ENCODE assay signal across 7 cellular contexts in genomic region chr11:104609297-104609696, GRCh38.
DNase-seq lines count a peak whose midpoint lies in the region; ATAC-seq and TF ChIP-seq lines count a peak whose summit lies in the region.

No MANE protein-coding gene starts in this region.

- no peak overlapping the region for H3K4me3 Mint-ChIP-seq in GM23338

- peaks cover 10% of the 10 kb centered on the region; the same call in 2 of the 3 replicates for H3K4me1 Mint-ChIP-seq in GM23338

- H3K9me3 ChIP-seq in Karpas-422 (ENCODE audit: low read length): no peaks in the 10 kb centered on the region

- H2AFZ ChIP-seq in GM23338 (no peak overlapping the region), Karpas-422 (ENCODE audit: low read length) (no peak overlapping the region)

- peak; percentile 97 for ATAC-seq in GM23338

- peaks cover 24% of the 10 kb centered on the region; the same call in 2 of the 3 replicates for H3K36me3 Mint-ChIP-seq in GM23338 (ENCODE audit: low read depth)

- no peaks in the 10 kb centered on the region for H4K20me1 ChIP-seq in GM23338 (replicated peaks; ENCODE audit: insufficient read depth)
- no peaks in the 10 kb centered on the region for H4K20me1 ChIP-seq in Karpas-422 (ENCODE audit: insufficient read depth, low read depth, low read length)

- H3K4me3 ChIP-seq in GM23338 (no peak overlapping the region), Karpas-422 (ENCODE audit: low read length) (no peak overlapping the region), cardiac fibroblast (replicated peaks in 1 of 2; ENCODE audit: low read depth in 2 of 2, low read length in 2 of 2) (no peak overlapping the region)

- H3K27ac Mint-ChIP-seq in GM23338: 0 out of 2 replicates have a peak overlapping the region, but pooled peaks have one; percentile 62

- peaks cover 12% of the 10 kb centered on the region; the same call in 2 of the 3 replicates for H3K9me3 Mint-ChIP-seq in GM23338

- H3K4me2 ChIP-seq in GM23338: no peak overlapping the region
- no peak overlapping the region for H3K4me2 ChIP-seq in Karpas-422 (ENCODE audit: low read depth, low read length, poor library complexity, severe bottlenecking)

- TF ChIP-seq CTCF in GM12874 (IDR thresholded peaks at IDR 0.05; ENCODE audit: insufficient read depth, low read depth, low read length) (peak; percentile 62), GM23338 (conservative IDR thresholded peaks at IDR 0.05; ENCODE audit: low read depth in 2 of 2) (peak; percentile 84 to 96), cardiac fibroblast (IDR thresholded peaks at IDR 0.05; ENCODE audit: low read depth, low read length) (peak; percentile 82)

- H3K79me2 ChIP-seq in GM23338 (replicated peaks; ENCODE audit: insufficient read depth) (no peaks in the 10 kb centered on the region), Karpas-422 (ENCODE audit: low read length) (no peaks in the 10 kb centered on the region)

- H3K27ac ChIP-seq in GM23338 (ENCODE audit: low read depth) (no peak overlapping the region), Karpas-422 (ENCODE audit: low read length) (no peak overlapping the region)

- DNase-seq in GM23338 (ENCODE audit: low spot score) (peak; percentile 85), Karpas-422 (peak; percentile 84), T-helper 2 cell (peak in 3 of 5 experiments; percentile 2 to 74 (median 20)), cardiac fibroblast (ENCODE audit: low read depth in 2 of 2) (peak; percentile 77 to 86), kidney tubule cell (ENCODE audit: low spot score) (peak; percentile 61)
- peak in 2 of 3 donors; percentile 1 to 8 for DNase-seq in stimulated activated CD4-positive, alpha-beta T cell treated with anti-CD3 and anti-CD28 coated beads, TNF-alpha, amount 100 ng/mL, for 1 hour (ENCODE audit: low read depth in 3 of 3, low spot score in 1 of 3)

- peaks cover 8% of the 10 kb centered on the region for H3K4me1 ChIP-seq in GM23338 (ENCODE audit: insufficient read depth)
- H3K4me1 ChIP-seq in Karpas-422 (ENCODE audit: low read length): no peaks in the 10 kb centered on the region

- H3F3A ChIP-seq in GM23338 (replicated peaks; ENCODE audit: low read depth): no peaks in the 10 kb centered on the region

- H3K9me2 ChIP-seq in GM23338 (ENCODE audit: insufficient read depth) (no peaks in the 10 kb centered on the region), Karpas-422 (replicated peaks; ENCODE audit: insufficient read depth, low read length) (no peaks in the 10 kb centered on the region)

- H3K27me3 ChIP-seq in GM23338 (ENCODE audit: insufficient read depth) (no peaks in the 10 kb centered on the region), Karpas-422 (ENCODE audit: low read length) (no peaks in the 10 kb centered on the region)

- peaks cover 3% of the 10 kb centered on the region for H3K27me3 Mint-ChIP-seq in GM23338 (ENCODE audit: insufficient read depth, low read depth, poor library complexity)

- H3K9ac ChIP-seq in Karpas-422 (ENCODE audit: low read length): no peak overlapping the region

- H3K36me3 ChIP-seq in GM23338 (ENCODE audit: insufficient read depth) (no peaks in the 10 kb centered on the region), Karpas-422 (ENCODE audit: insufficient read depth, low read length) (no peaks in the 10 kb centered on the region)

TF ChIP-seq in GM23338, 12 proteins besides CTCF, POLR2A, EP300 and RAD21:
- no peak for TF ChIP-seq STAT1 (IDR thresholded peaks at IDR 0.05; ENCODE audit: unreplicated experiment)
- peak; percentile 90 for TF ChIP-seq ZNF462 (CRISPR knock-in tag; IDR thresholded peaks at IDR 0.05)

Comparison
In these comparisons a context has a peak if more than half of its experiments do, and no peak if none do; other contexts are left out.
1. DNase-seq: peak in every context shown above with its lines; median percentile 85 in GM23338; 84 in Karpas-422; 82 in cardiac fibroblast; 61 in kidney tubule cell; 20 in T-helper 2 cell; 4 in stimulated activated CD4-positive, alpha-beta T cell treated with anti-CD3 and anti-CD28 coated beads, TNF-alpha, amount 100 ng/mL, for 1 hour.